9 cellular contexts compared by ENCODE assay signal in genomic region chr1:57403201-57403600, GRCh38. TPM values are rescaled to one million over a fixed set of nuclear protein-coding genes. Genes with fewer than 3 reads are reported as not detected.
"Had no signal": no experiment of that assay in that cellular context is flagged by ENCODE, and none has a peak within 500 bp of the region (broad histone marks: within the 10 kb centered on the region; RNA-seq: fewer than 3 reads in every experiment).

No MANE protein-coding gene starts in this region.

- H3K9ac ChIP-seq: GM23248 had no signal

- H3K27ac ChIP-seq: GM23248 had no signal

- DNase-seq: GM23248, GOT3, H9, HCEC 1CT, IMR-90 had no signal

- H3K4me3 ChIP-seq: GM23248, K562 had no signal

- FAIRE-seq: H54, HTR-8/SVneo, K562 had no signal

- H2AFZ ChIP-seq: GM23248 had no signal

RNA-seq across cellular contexts. Expression of gene DAB1, which starts 20.7 kb away (rescaled TPM):
- total RNA-seq: HT-29, K562 had no signal
- polyA plus RNA-seq: K562 had no signal
